8 cellular contexts compared by ENCODE assay signal in genomic region chr17:40063034-40063765, GRCh38. TPM values are rescaled to one million over a fixed set of nuclear protein-coding genes. Genes with fewer than 3 reads are reported as not detected.
A peak's percentile ranks its signal among the peaks of the same experiment; 100 is the strongest.
DNase-seq lines count a peak whose midpoint lies in the region; ATAC-seq, FAIRE-seq and TF ChIP-seq lines count a peak whose summit lies in the region.

No MANE protein-coding gene starts in this region.

- peak overlapping the region; percentile 63; the same call in 1 of the 2 replicates for H3K9ac ChIP-seq in MM.1S (ENCODE audit: low read length)

- intact Hi-C loops in activated T-helper 2 cell treated with anti-CD3 and anti-CD28 coated beads, Interferon-gamma antibody, Interleukin-2, Interleukin-4, amounts not matched to agents 10 μg/mL and 5 μg/mL and 100 μg/mL, durations not matched to agents 14 hours and 24 hours and 36 hours (cut with micrococcal nuclease), result loop anchor here (2.0 to 5.0 kb wide), 2 partner anchors 34 to 46 kb away; no protein-coding TSS in a partner anchor
- intact Hi-C loops in pancreas (cut with DNase I), result loop anchor here in 1 of 3 donors (10.0 kb wide), 1 partner anchor 62 kb away; the partner anchor contains the start of gene MSL1

- no peaks in the 10 kb centered on the region for H3K9me2 ChIP-seq in MM.1S (replicated peaks; ENCODE audit: insufficient read depth, low read length)

- H3K9me3 Mint-ChIP-seq in CD4-positive, CD25-positive, alpha-beta regulatory T cell, result peaks cover 0 to 3% (median 0%) of the 10 kb centered on the region in 7 donors
- H3K9me3 Mint-ChIP-seq in activated T-helper 2 cell treated with anti-CD3 and anti-CD28 coated beads, Interferon-gamma antibody, Interleukin-2, Interleukin-4, amounts not matched to agents 10 μg/mL and 5 μg/mL and 100 μg/mL, durations not matched to agents 14 hours and 24 hours and 36 hours, result no peaks in the 10 kb centered on the region
- peaks cover 4% of the 10 kb centered on the region for H3K9me3 Mint-ChIP-seq in glutamatergic neuron (ENCODE audit: unreplicated experiment)

- 1% methylated on average over 39 to 59 of the region's 59 CpGs for WGBS in pancreas, 2 donors

- H3K27ac ChIP-seq in CD4-positive, CD25-positive, alpha-beta regulatory T cell (ENCODE audit: insufficient read depth, low read length, poor library complexity, severe bottlenecking), result peak overlapping the region; percentile 51
- H3K27ac ChIP-seq in MM.1S (ENCODE audit: low read length) (no peak overlapping the region), pancreas (peak overlapping the region; percentile 83 to 91 (median 86))

- H3K27me3 Mint-ChIP-seq in CD4-positive, CD25-positive, alpha-beta regulatory T cell, result peaks cover 15% of the 10 kb centered on the region
- H3K27me3 Mint-ChIP-seq in activated T-helper 2 cell treated with anti-CD3 and anti-CD28 coated beads, Interferon-gamma antibody, Interleukin-2, Interleukin-4, amounts not matched to agents 10 μg/mL and 5 μg/mL and 100 μg/mL, durations not matched to agents 14 hours and 24 hours and 36 hours (ENCODE audit: low read depth), result peaks cover 27% of the 10 kb centered on the region
- H3K27me3 Mint-ChIP-seq in glutamatergic neuron (ENCODE audit: unreplicated experiment), result peaks cover 16% of the 10 kb centered on the region

- H3K79me2 ChIP-seq in MM.1S (ENCODE audit: low read length), result no peaks in the 10 kb centered on the region

- H3K27ac Mint-ChIP-seq in CD4-positive, CD25-positive, alpha-beta regulatory T cell, result peak overlapping the region; percentile 85 to 90 (median 88)
- no peak overlapping the region for H3K27ac Mint-ChIP-seq in activated T-helper 2 cell treated with anti-CD3 and anti-CD28 coated beads, Interferon-gamma antibody, Interleukin-2, Interleukin-4, amounts not matched to agents 10 μg/mL and 5 μg/mL and 100 μg/mL, durations not matched to agents 14 hours and 24 hours and 36 hours
- H3K27ac Mint-ChIP-seq in glutamatergic neuron (ENCODE audit: unreplicated experiment), result peak overlapping the region; percentile 89

- peak in 1 of 3 donors; percentile 33 for DNase-seq in CD4-positive, CD25-positive, alpha-beta regulatory T cell
- DNase-seq in MM.1S (peak; percentile 45), glutamatergic neuron (peak; percentile 69), pancreas (peak; percentile 52 to 85 (median 66))
- DNase-seq in activated T-helper 2 cell treated with anti-CD3 and anti-CD28 coated beads, Interferon-gamma antibody, Interleukin-2, Interleukin-4, amounts not matched to agents 10 μg/mL and 5 μg/mL and 100 μg/mL, durations not matched to agents 14 hours and 24 hours and 36 hours (ENCODE audit: low spot score), result peak; percentile 18
- no peak for DNase-seq in stimulated activated CD4-positive, alpha-beta T cell treated with anti-CD3 and anti-CD28 coated beads, Interleukin-1b, Interleukin-23, amount 100 ng/mL, for 48 hours

- no peak for ATAC-seq in CD4-positive, CD25-positive, alpha-beta regulatory T cell (ENCODE audit: low read depth in 2 of 2)
- ATAC-seq in GM21423 (IDR thresholded peaks at IDR 0.05; ENCODE audit: unreplicated experiment) (peak; percentile 49), pancreas (peak; percentile 63 to 75 (median 70)), HG02981 (IDR thresholded peaks at IDR 0.05; ENCODE audit: unreplicated experiment) (no peak)

- H2AFZ ChIP-seq in MM.1S (ENCODE audit: low read length), result peak overlapping the region; percentile 97

- peaks cover 4% of the 10 kb centered on the region for H3K36me3 Mint-ChIP-seq in CD4-positive, CD25-positive, alpha-beta regulatory T cell
- no peaks in the 10 kb centered on the region for H3K36me3 Mint-ChIP-seq in activated T-helper 2 cell treated with anti-CD3 and anti-CD28 coated beads, Interferon-gamma antibody, Interleukin-2, Interleukin-4, amounts not matched to agents 10 μg/mL and 5 μg/mL and 100 μg/mL, durations not matched to agents 14 hours and 24 hours and 36 hours (ENCODE audit: low read depth)
- no peaks in the 10 kb centered on the region for H3K36me3 Mint-ChIP-seq in glutamatergic neuron (ENCODE audit: unreplicated experiment)

- peaks cover 10 to 63% (median 42%) of the 10 kb centered on the region in 4 donors for H3K4me1 Mint-ChIP-seq in CD4-positive, CD25-positive, alpha-beta regulatory T cell
- H3K4me1 Mint-ChIP-seq in activated T-helper 2 cell treated with anti-CD3 and anti-CD28 coated beads, Interferon-gamma antibody, Interleukin-2, Interleukin-4, amounts not matched to agents 10 μg/mL and 5 μg/mL and 100 μg/mL, durations not matched to agents 14 hours and 24 hours and 36 hours (ENCODE audit: low read depth), result peaks cover 17% of the 10 kb centered on the region
- peaks cover 27% of the 10 kb centered on the region for H3K4me1 Mint-ChIP-seq in glutamatergic neuron (ENCODE audit: low read depth, unreplicated experiment)

- no peak for TF ChIP-seq CTCF in MM.1S (IDR thresholded peaks at IDR 0.05; ENCODE audit: low read length)
- TF ChIP-seq CTCF in glutamatergic neuron (IDR thresholded peaks at IDR 0.05; ENCODE audit: partially characterized antibody, unreplicated experiment), result no peak
- no peak for TF ChIP-seq CTCF in pancreas (IDR thresholded peaks at IDR 0.05)

- peak overlapping the region; percentile 82 to 94 (median 92) for H3K4me3 Mint-ChIP-seq in CD4-positive, CD25-positive, alpha-beta regulatory T cell
- peak overlapping the region; percentile 68 for H3K4me3 Mint-ChIP-seq in activated T-helper 2 cell treated with anti-CD3 and anti-CD28 coated beads, Interferon-gamma antibody, Interleukin-2, Interleukin-4, amounts not matched to agents 10 μg/mL and 5 μg/mL and 100 μg/mL, durations not matched to agents 14 hours and 24 hours and 36 hours (ENCODE audit: low read depth)
- peak overlapping the region; percentile 96 for H3K4me3 Mint-ChIP-seq in glutamatergic neuron (ENCODE audit: unreplicated experiment)

- no peak for FAIRE-seq in pancreas (lab: Jason Lieb, UNC)

- peak overlapping the region; percentile 65 for H3K4me2 ChIP-seq in MM.1S (ENCODE audit: low read depth, low read length)

- H3K4me1 ChIP-seq in CD4-positive, CD25-positive, alpha-beta regulatory T cell (ENCODE audit: control insufficient read depth, insufficient read depth, low read length, poor library complexity, severe bottlenecking), result peaks cover 54% of the 10 kb centered on the region
- H3K4me1 ChIP-seq in MM.1S (ENCODE audit: low read length) (peaks cover 10% of the 10 kb centered on the region), pancreas (peaks cover 8 to 26% (median 25%) of the 10 kb centered on the region in 3 donors)

- no peaks in the 10 kb centered on the region for H3F3A ChIP-seq in MM.1S (ENCODE audit: insufficient read depth, low read length)

- H3K36me3 ChIP-seq in CD4-positive, CD25-positive, alpha-beta regulatory T cell (ENCODE audit: control insufficient read depth, insufficient read depth, low read length), result no peaks in the 10 kb centered on the region
- H3K36me3 ChIP-seq in MM.1S (replicated peaks; ENCODE audit: insufficient read depth, low read length), result no peaks in the 10 kb centered on the region
- no peaks in the 10 kb centered on the region for H3K36me3 ChIP-seq in pancreas

- H4K20me1 ChIP-seq in MM.1S (ENCODE audit: insufficient read depth, low read length), result no peaks in the 10 kb centered on the region

- H3K4me3 ChIP-seq in CD4-positive, CD25-positive, alpha-beta regulatory T cell (ENCODE audit: low read depth, low read length), result peak overlapping the region; percentile 78
- H3K4me3 ChIP-seq in MM.1S (ENCODE audit: low read length) (peak overlapping the region; percentile 98), pancreas (peak overlapping the region; percentile 47 to 99 (median 82))

- H3K27me3 ChIP-seq in CD4-positive, CD25-positive, alpha-beta regulatory T cell (ENCODE audit: control insufficient read depth, insufficient read depth, low read length), result no peaks in the 10 kb centered on the region
- H3K27me3 ChIP-seq in MM.1S (replicated peaks; ENCODE audit: insufficient read depth, low read length) (peaks cover 25% of the 10 kb centered on the region), pancreas (no peaks in the 10 kb centered on the region)

- H3K9me3 ChIP-seq in CD4-positive, CD25-positive, alpha-beta regulatory T cell (ENCODE audit: control insufficient read depth in 2 of 2, low read length in 2 of 2), result no peaks in the 10 kb centered on the region
- no peaks in the 10 kb centered on the region for H3K9me3 ChIP-seq in MM.1S (replicated peaks; ENCODE audit: insufficient read depth, low read length)
- no peaks in the 10 kb centered on the region for H3K9me3 ChIP-seq in pancreas

RNA-seq across cellular contexts. Expression of gene THRA, which starts 0.4 kb away (rescaled TPM):
- total RNA-seq in CD4-positive, CD25-positive, alpha-beta regulatory T cell, result 29.4 TPM
- 10 to 100 TPM; 10.7 to 15.9 (median 13.4) TPM for polyA plus RNA-seq in CD4-positive, CD25-positive, alpha-beta regulatory T cell
- total RNA-seq in activated T-helper 2 cell treated with anti-CD3 and anti-CD28 coated beads, Interferon-gamma antibody, Interleukin-2, Interleukin-4, amounts not matched to agents 10 μg/mL and 5 μg/mL and 100 μg/mL, durations not matched to agents 14 hours and 24 hours and 36 hours, result 4.9 and 5.6 TPM in 2 replicates
- total RNA-seq in glutamatergic neuron (ENCODE audit: unreplicated experiment), result 17.6 TPM
- 10 to 100 TPM; 13.8 to 28.1 (median 20.6) TPM for total RNA-seq in pancreas
- polyA plus RNA-seq in pancreas, result 10 to 100 TPM; 22.4 to 35.7 TPM

RNA-seq across cellular contexts. Expression of gene MED24, which starts 9.0 kb away (rescaled TPM):
- total RNA-seq in CD4-positive, CD25-positive, alpha-beta regulatory T cell, result 78.8 TPM
- polyA plus RNA-seq in CD4-positive, CD25-positive, alpha-beta regulatory T cell, result 10 to 100 TPM; 34.3 to 46.1 (median 40.3) TPM
- 110 and 116 TPM in 2 replicates for total RNA-seq in activated T-helper 2 cell treated with anti-CD3 and anti-CD28 coated beads, Interferon-gamma antibody, Interleukin-2, Interleukin-4, amounts not matched to agents 10 μg/mL and 5 μg/mL and 100 μg/mL, durations not matched to agents 14 hours and 24 hours and 36 hours
- total RNA-seq in glutamatergic neuron (ENCODE audit: unreplicated experiment), result 172 TPM
- 10 to 100 TPM; 22.1 to 43.7 (median 29.1) TPM for total RNA-seq in pancreas
- polyA plus RNA-seq in pancreas, result 10 to 100 TPM; 58.5 to 60.1 TPM

RNA-seq across cellular contexts. Expression of gene NR1D1, which starts 37.2 kb away (rescaled TPM):
- total RNA-seq in CD4-positive, CD25-positive, alpha-beta regulatory T cell, result 29.5 TPM
- 10 to 100 TPM in 1 of 4 donors, 1 to 10 TPM in 3; 4.9 to 10.1 (median 6.2) TPM for polyA plus RNA-seq in CD4-positive, CD25-positive, alpha-beta regulatory T cell
- 6.6 and 6.8 TPM in 2 replicates for total RNA-seq in activated T-helper 2 cell treated with anti-CD3 and anti-CD28 coated beads, Interferon-gamma antibody, Interleukin-2, Interleukin-4, amounts not matched to agents 10 μg/mL and 5 μg/mL and 100 μg/mL, durations not matched to agents 14 hours and 24 hours and 36 hours
- total RNA-seq in glutamatergic neuron (ENCODE audit: unreplicated experiment) (1.3 TPM), pancreas (10 to 100 TPM in 4 of 6 donors, 1 to 10 TPM in 2; 4.8 to 16.6 (median 11.2) TPM)
- 10 to 100 TPM; 11.0 to 17.5 TPM for polyA plus RNA-seq in pancreas

RNA-seq across cellular contexts. Expression of gene CSF3, which starts 48.0 kb away (rescaled TPM):
- total RNA-seq in CD4-positive, CD25-positive, alpha-beta regulatory T cell, result not detected
- not detected for polyA plus RNA-seq in CD4-positive, CD25-positive, alpha-beta regulatory T cell
- not detected in 2 replicates for total RNA-seq in activated T-helper 2 cell treated with anti-CD3 and anti-CD28 coated beads, Interferon-gamma antibody, Interleukin-2, Interleukin-4, amounts not matched to agents 10 μg/mL and 5 μg/mL and 100 μg/mL, durations not matched to agents 14 hours and 24 hours and 36 hours
- total RNA-seq in glutamatergic neuron (ENCODE audit: unreplicated experiment) (not detected), pancreas (under 1 TPM in 2 of 6 donors, not detected in 4; 0.16 to 0.20 TPM)
- 1 to 10 TPM in 1 of 2 donors, under 1 TPM in 1; 0.27 to 3.5 TPM for polyA plus RNA-seq in pancreas

RNA-seq across cellular contexts. Expression of gene MSL1, which starts 58.6 kb away (rescaled TPM):
- 126 TPM for total RNA-seq in CD4-positive, CD25-positive, alpha-beta regulatory T cell
- polyA plus RNA-seq in CD4-positive, CD25-positive, alpha-beta regulatory T cell, result 10 to 100 TPM in 2 of 4 donors, 1 to 10 TPM in 2; 9.3 to 10.5 (median 9.8) TPM
- 87.6 and 95.8 TPM in 2 replicates for total RNA-seq in activated T-helper 2 cell treated with anti-CD3 and anti-CD28 coated beads, Interferon-gamma antibody, Interleukin-2, Interleukin-4, amounts not matched to agents 10 μg/mL and 5 μg/mL and 100 μg/mL, durations not matched to agents 14 hours and 24 hours and 36 hours
- 110 TPM for total RNA-seq in glutamatergic neuron (ENCODE audit: unreplicated experiment)
- 10 to 100 TPM; 21.0 to 44.6 (median 29.2) TPM for total RNA-seq in pancreas
- polyA plus RNA-seq in pancreas, result 100 to 1,000 TPM in 1 of 2 donors, 10 to 100 TPM in 1; 71.0 to 105 TPM

Comparison
In these comparisons a context has a peak if more than half of its experiments do, and no peak if none do; other contexts are left out.
1. ATAC-seq: peak in GM21423 (single experiment) and pancreas (4 of 4); none in CD4-positive, CD25-positive, alpha-beta regulatory T cell (0 of 2) and HG02981 (single experiment).
2. Peak in every context shown above with its lines, with median percentiles within 50 percentile points of each other: H3K4me3 ChIP-seq and H3K4me3 Mint-ChIP-seq.